Comparison of ENCODE assay signal across 11 cellular contexts in genomic region chr17:76270127-76270592, GRCh38. TPM values are rescaled to one million over a fixed set of nuclear protein-coding genes. Genes with fewer than 3 reads are reported as not detected.
A peak's percentile ranks its signal among the peaks of the same experiment; 100 is the strongest.
DNase-seq lines count a peak whose midpoint lies in the region; ATAC-seq and TF ChIP-seq lines count a peak whose summit lies in the region.
"Had no signal": no experiment of that assay in that cellular context is flagged by ENCODE, and none has a peak within 500 bp of the region (broad histone marks: within the 10 kb centered on the region; RNA-seq: fewer than 3 reads in every experiment).

No MANE protein-coding gene starts in this region.

- peak; percentile 27 for DNase-seq in NCI-H2227 (lab: John Stamatoyannopoulos, UW; ENCODE audit: unreplicated experiment)
- DNase-seq in NCI-H2227 treated with DMSO at 0.1 percent for 48 hours (lab: John Stamatoyannopoulos, UW), result no peak
- DNase-seq in GM20000 (ENCODE audit: low spot score), result peak; percentile 58
- no peak for DNase-seq in activated T-helper 2 cell treated with anti-CD3 and anti-CD28 coated beads, Interferon-gamma antibody, Interleukin-2, Interleukin-4, amounts not matched to agents 10 μg/mL and 5 μg/mL and 100 μg/mL, durations not matched to agents 14 hours and 24 hours and 36 hours (ENCODE audit: low spot score)
- DNase-seq in psoas muscle, result peak in 1 of 2 donors; percentile 66
- DNase-seq in cerebellum (ENCODE audit: low spot score), result no peak
- DNase-seq in T-helper 9 cell, result no peak
- DNase-seq: 8988T, mesendoderm, NCI-H2029 treated with DMSO at 0.1 percent for 48 hours had no signal

- intact Hi-C loops in activated T-helper 2 cell treated with anti-CD3 and anti-CD28 coated beads, Interferon-gamma antibody, Interleukin-2, Interleukin-4, amounts not matched to agents 10 μg/mL and 5 μg/mL and 100 μg/mL, durations not matched to agents 14 hours and 24 hours and 36 hours (cut with micrococcal nuclease), result loop anchor here (5.0 kb wide), 2 partner anchors 38 to 128 kb away; partner anchors contain the start of gene FOXJ1
- intact Hi-C loops in psoas muscle (cut with DNase I), result loop anchor here in 1 of 2 donors (5.0 kb wide), 1 partner anchor 78 kb away; no protein-coding TSS in a partner anchor

- no peaks in the 10 kb centered on the region for H3K27me3 ChIP-seq in psoas muscle (ENCODE audit: insufficient read depth in 3 of 3, low read length in 2 of 3)

- H3K27ac ChIP-seq in psoas muscle, result peak overlapping the region; percentile 94

- no peaks in the 10 kb centered on the region for H3K9me3 ChIP-seq in psoas muscle

- WGBS in psoas muscle, 3 donors, result 84 to 89% (median 85%) methylated on average over 22 to 26 of the region's 26 CpGs

- peak overlapping the region; percentile 96 for H3K27ac Mint-ChIP-seq in activated T-helper 2 cell treated with anti-CD3 and anti-CD28 coated beads, Interferon-gamma antibody, Interleukin-2, Interleukin-4, amounts not matched to agents 10 μg/mL and 5 μg/mL and 100 μg/mL, durations not matched to agents 14 hours and 24 hours and 36 hours

- peaks cover 64% of the 10 kb centered on the region for H3K4me1 ChIP-seq in psoas muscle

- H3K9me3 Mint-ChIP-seq in activated T-helper 2 cell treated with anti-CD3 and anti-CD28 coated beads, Interferon-gamma antibody, Interleukin-2, Interleukin-4, amounts not matched to agents 10 μg/mL and 5 μg/mL and 100 μg/mL, durations not matched to agents 14 hours and 24 hours and 36 hours, result no peaks in the 10 kb centered on the region

- TF ChIP-seq CTCF in GM20000 (IDR thresholded peaks at IDR 0.05; ENCODE audit: extremely low read depth, missing control alignments) (no peak), psoas muscle (IDR thresholded peaks at IDR 0.05) (no peak)

- ATAC-seq in psoas muscle (no peak), HG03139 (IDR thresholded peaks at IDR 0.05; ENCODE audit: unreplicated experiment) (no peak)

- peaks cover 45% of the 10 kb centered on the region for H3K4me1 Mint-ChIP-seq in activated T-helper 2 cell treated with anti-CD3 and anti-CD28 coated beads, Interferon-gamma antibody, Interleukin-2, Interleukin-4, amounts not matched to agents 10 μg/mL and 5 μg/mL and 100 μg/mL, durations not matched to agents 14 hours and 24 hours and 36 hours (ENCODE audit: low read depth)

- peak overlapping the region; percentile 86 for H3K4me3 ChIP-seq in psoas muscle

- peaks cover 48% of the 10 kb centered on the region for H3K36me3 Mint-ChIP-seq in activated T-helper 2 cell treated with anti-CD3 and anti-CD28 coated beads, Interferon-gamma antibody, Interleukin-2, Interleukin-4, amounts not matched to agents 10 μg/mL and 5 μg/mL and 100 μg/mL, durations not matched to agents 14 hours and 24 hours and 36 hours (ENCODE audit: low read depth)

- peaks cover 5 to 11% of the 10 kb centered on the region in 2 donors for H3K36me3 ChIP-seq in psoas muscle (ENCODE audit: insufficient read depth in 1 of 2, low read depth in 1 of 2)

- peak overlapping the region; percentile 91 for H3K4me3 Mint-ChIP-seq in activated T-helper 2 cell treated with anti-CD3 and anti-CD28 coated beads, Interferon-gamma antibody, Interleukin-2, Interleukin-4, amounts not matched to agents 10 μg/mL and 5 μg/mL and 100 μg/mL, durations not matched to agents 14 hours and 24 hours and 36 hours (ENCODE audit: low read depth)

- H3K27me3 Mint-ChIP-seq in activated T-helper 2 cell treated with anti-CD3 and anti-CD28 coated beads, Interferon-gamma antibody, Interleukin-2, Interleukin-4, amounts not matched to agents 10 μg/mL and 5 μg/mL and 100 μg/mL, durations not matched to agents 14 hours and 24 hours and 36 hours (ENCODE audit: low read depth), result no peaks in the 10 kb centered on the region

RNA-seq across cellular contexts. Expression of gene UBALD2, which starts 5.0 kb away (rescaled TPM):
- total RNA-seq in activated T-helper 2 cell treated with anti-CD3 and anti-CD28 coated beads, Interferon-gamma antibody, Interleukin-2, Interleukin-4, amounts not matched to agents 10 μg/mL and 5 μg/mL and 100 μg/mL, durations not matched to agents 14 hours and 24 hours and 36 hours, result 204 and 212 TPM in 2 replicates
- 100 to 1,000 TPM in 3 of 4 donors, 10 to 100 TPM in 1; 55.2 to 414 (median 183) TPM for total RNA-seq in psoas muscle
- 100 to 1,000 TPM in 2 of 3 donors, 10 to 100 TPM in 1; 68.2 to 145 (median 120) TPM for polyA plus RNA-seq in psoas muscle
- total RNA-seq in cerebellum, result 5.4 TPM

RNA-seq across cellular contexts. Expression of gene RNF157, which starts 29.9 kb away (rescaled TPM):
- total RNA-seq in activated T-helper 2 cell treated with anti-CD3 and anti-CD28 coated beads, Interferon-gamma antibody, Interleukin-2, Interleukin-4, amounts not matched to agents 10 μg/mL and 5 μg/mL and 100 μg/mL, durations not matched to agents 14 hours and 24 hours and 36 hours, result 34.3 and 34.9 TPM in 2 replicates
- 10 to 100 TPM; 35.0 to 76.5 (median 60.0) TPM for total RNA-seq in psoas muscle
- 10 to 100 TPM; 14.9 to 90.1 (median 73.9) TPM for polyA plus RNA-seq in psoas muscle
- 33.8 TPM for total RNA-seq in cerebellum

RNA-seq across cellular contexts. Expression of gene QRICH2, which starts 37.9 kb away (rescaled TPM):
- 1.7 and 2.1 TPM in 2 replicates for total RNA-seq in activated T-helper 2 cell treated with anti-CD3 and anti-CD28 coated beads, Interferon-gamma antibody, Interleukin-2, Interleukin-4, amounts not matched to agents 10 μg/mL and 5 μg/mL and 100 μg/mL, durations not matched to agents 14 hours and 24 hours and 36 hours
- total RNA-seq in psoas muscle (1 to 10 TPM in 2 of 4 donors, under 1 TPM in 2; 0.69 to 1.5 (median 0.95) TPM), cerebellum (15.9 TPM)
- polyA plus RNA-seq in psoas muscle, result 1 to 10 TPM in 2 of 3 donors, under 1 TPM in 1; 0.94 to 1.2 (median 1.1) TPM

Comparison
In these comparisons a context has a peak if more than half of its experiments do, and no peak if none do; other contexts are left out.
1. DNase-seq: peak in NCI-H2227 (single experiment) and GM20000 (single experiment); none in NCI-H2227 treated with DMSO at 0.1 percent for 48 hours (single experiment), activated T-helper 2 cell treated with anti-CD3 and anti-CD28 coated beads, Interferon-gamma antibody, Interleukin-2, Interleukin-4, amounts not matched to agents 10 μg/mL and 5 μg/mL and 100 μg/mL, durations not matched to agents 14 hours and 24 hours and 36 hours (single experiment), cerebellum (single experiment) and T-helper 9 cell (single experiment).